Comparison of ENCODE assay signal across 9 cellular contexts in the genomic region with DNA sequence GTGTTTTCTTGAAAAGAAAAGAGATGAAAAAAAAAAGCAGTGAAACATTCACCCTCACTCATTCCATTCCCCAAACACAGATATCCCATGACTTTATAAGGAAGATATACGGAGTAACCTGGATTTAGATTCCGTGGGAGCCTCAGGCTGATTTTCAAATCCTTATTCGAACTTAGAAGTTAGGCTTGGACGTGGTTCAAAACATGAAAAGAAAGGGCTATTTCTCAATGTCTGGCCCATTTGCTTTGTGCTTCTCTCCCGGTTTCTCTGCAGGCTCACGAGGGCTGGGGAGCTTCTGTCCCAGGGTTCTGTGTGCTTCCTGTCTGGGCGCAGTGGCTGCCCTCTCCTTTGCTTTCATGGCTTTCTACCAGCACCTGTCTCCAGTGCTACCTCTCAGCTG. TPM values are rescaled to one million over a fixed set of nuclear protein-coding genes. Genes with fewer than 3 reads are reported as not detected.
DNase-seq lines count a peak whose midpoint lies in the region; ATAC-seq and TF ChIP-seq lines count a peak whose summit lies in the region.
"Had no signal": no experiment of that assay in that cellular context is flagged by ENCODE, and none has a peak within 500 bp of the region (broad histone marks: within the 10 kb centered on the region; RNA-seq: fewer than 3 reads in every experiment).

No MANE protein-coding gene starts in this region.

- peak overlapping the region; percentile 97 for H3K27ac Mint-ChIP-seq in neural crest cell (ENCODE audit: unreplicated experiment)
- H3K27ac Mint-ChIP-seq in stimulated activated naive CD8-positive, alpha-beta T cell treated with anti-CD3 and anti-CD28 coated beads, Interleukin-15, amount 100 ng/mL, for 72 hours: no peak overlapping the region
- H3K27ac Mint-ChIP-seq: dendritic cell treated with granulocyte-macrophage colony-stimulating factor and Interleukin-4, amounts not matched to agents 40 ng/mL and 50 ng/mL, for 4 days had no signal

- TF ChIP-seq CTCF in fibroblast of the aortic adventitia (IDR thresholded peaks at IDR 0.05; ENCODE audit: insufficient read depth, low read length): no peak
- no peak for TF ChIP-seq CTCF in neural crest cell (conservative IDR thresholded peaks at IDR 0.05)
- no peak for TF ChIP-seq CTCF in uterus (IDR thresholded peaks at IDR 0.05)

- no peaks in the 10 kb centered on the region for H3K9me3 Mint-ChIP-seq in neural crest cell
- no peaks in the 10 kb centered on the region for H3K9me3 Mint-ChIP-seq in stimulated activated naive CD8-positive, alpha-beta T cell treated with anti-CD3 and anti-CD28 coated beads, Interleukin-15, amount 100 ng/mL, for 72 hours
- H3K9me3 Mint-ChIP-seq: dendritic cell treated with granulocyte-macrophage colony-stimulating factor and Interleukin-4, amounts not matched to agents 40 ng/mL and 50 ng/mL, for 4 days had no signal

- peak overlapping the region; percentile 14 for H3K4me3 Mint-ChIP-seq in neural crest cell
- H3K4me3 Mint-ChIP-seq in stimulated activated naive CD8-positive, alpha-beta T cell treated with anti-CD3 and anti-CD28 coated beads, Interleukin-15, amount 100 ng/mL, for 72 hours: no peak overlapping the region
- H3K4me3 Mint-ChIP-seq: dendritic cell treated with granulocyte-macrophage colony-stimulating factor and Interleukin-4, amounts not matched to agents 40 ng/mL and 50 ng/mL, for 4 days had no signal

- peak overlapping the region; percentile 84 for H3K27ac ChIP-seq in angular gyrus (ENCODE audit: low read depth, low read length)
- H3K27ac ChIP-seq in uterus: peak overlapping the region; percentile 91

- ATAC-seq in stimulated activated naive CD8-positive, alpha-beta T cell treated with anti-CD3 and anti-CD28 coated beads, Interleukin-15, amount 100 ng/mL, for 72 hours: no peak
- ATAC-seq: HCT116 had no signal

- H3K4me1 ChIP-seq in uterus: peaks cover 0 to 13% of the 10 kb centered on the region in 2 donors

- H3K4me3 ChIP-seq in fibroblast of the aortic adventitia (ENCODE audit: low read depth, low read length) (no peak overlapping the region), uterus (no peak overlapping the region)

- peaks cover 86% of the 10 kb centered on the region for H3K4me1 Mint-ChIP-seq in neural crest cell
- peaks cover 10% of the 10 kb centered on the region for H3K4me1 Mint-ChIP-seq in stimulated activated naive CD8-positive, alpha-beta T cell treated with anti-CD3 and anti-CD28 coated beads, Interleukin-15, amount 100 ng/mL, for 72 hours

- no peak for TF ChIP-seq POLR2A in uterus (IDR thresholded peaks at IDR 0.05)

- no peaks in the 10 kb centered on the region for H3K9me3 ChIP-seq in uterus

- intact Hi-C loops in uterus (cut with DNase I; ENCODE audit: low total_unique reads): no loop called here

- H3K36me3 Mint-ChIP-seq in neural crest cell (ENCODE audit: low read depth): no peaks in the 10 kb centered on the region

- H3K27me3 Mint-ChIP-seq in neural crest cell (ENCODE audit: low read depth): no peaks in the 10 kb centered on the region
- peaks cover 39% of the 10 kb centered on the region for H3K27me3 Mint-ChIP-seq in stimulated activated naive CD8-positive, alpha-beta T cell treated with anti-CD3 and anti-CD28 coated beads, Interleukin-15, amount 100 ng/mL, for 72 hours
- H3K27me3 Mint-ChIP-seq: dendritic cell treated with granulocyte-macrophage colony-stimulating factor and Interleukin-4, amounts not matched to agents 40 ng/mL and 50 ng/mL, for 4 days had no signal

- DNase-seq in fibroblast of the aortic adventitia (ENCODE audit: low read depth) (peak; percentile 87), neural crest cell (ENCODE audit: low read depth, low spot score) (no peak), uterus (peak; percentile 55 to 61), NCI-H82 treated with DMSO at 0.1 percent for 48 hours (lab: John Stamatoyannopoulos, UW; ENCODE audit: unreplicated experiment) (no peak), kidney tubule cell (ENCODE audit: low spot score) (no peak)
- DNase-seq in stimulated activated naive CD8-positive, alpha-beta T cell treated with anti-CD3 and anti-CD28 coated beads, Interleukin-15, amount 100 ng/mL, for 72 hours: no peak

- H3K27me3 ChIP-seq in uterus: no peaks in the 10 kb centered on the region

- no peaks in the 10 kb centered on the region for H3K36me3 ChIP-seq in uterus

RNA-seq across cellular contexts. Expression of gene CUEDC1, which starts 33.9 kb away (rescaled TPM):
- 17.1 and 25.7 TPM in 2 replicates for total RNA-seq in fibroblast of the aortic adventitia (ENCODE audit: low replicate concordance)
- total RNA-seq in neural crest cell: 73.7 and 86.9 TPM in 2 replicates
- 10 to 100 TPM in 3 of 4 donors, 1 to 10 TPM in 1; 7.9 to 63.6 (median 18.8) TPM for total RNA-seq in uterus

Comparison
In these comparisons a context has a peak if more than half of its experiments do, and no peak if none do; other contexts are left out.
1. DNase-seq: peak in fibroblast of the aortic adventitia (single experiment) and uterus (2 of 2); none in neural crest cell (single experiment), NCI-H82 treated with DMSO at 0.1 percent for 48 hours (single experiment), stimulated activated naive CD8-positive, alpha-beta T cell treated with anti-CD3 and anti-CD28 coated beads, Interleukin-15, amount 100 ng/mL, for 72 hours (0 of 2) and kidney tubule cell (single experiment).